Comparison of ENCODE assay signal across 24 cellular contexts in genomic region chr20:59816146-59816743, GRCh38.
"Had no signal": no experiment of that assay in that cellular context is flagged by ENCODE, and none has a peak within 500 bp of the region (broad histone marks: within the 10 kb centered on the region; RNA-seq: fewer than 3 reads in every experiment).

No MANE protein-coding gene starts in this region.

- H3K9me3 ChIP-seq: ascending aorta, body of pancreas had no signal

- DNase-seq: activated B cell treated with CpG ODN at 0.5 μM for 24 hours; activated CD4-positive, alpha-beta T cell treated with anti-CD3 and anti-CD28 coated beads for 1 hour; activated CD4-positive, alpha-beta T cell treated with anti-CD3 and anti-CD28 coated beads, Interleukin-2, amount 10 ng/mL, durations not matched to agents 24 days and 14 days; activated CD4-positive, alpha-beta T cell treated with anti-CD3 and anti-CD28 coated beads, Interleukin-2, amount 50 U/mL, for 48 hours; activated effector memory CD4-positive, alpha-beta T cell treated with anti-CD3 and anti-CD28 coated beads, Interleukin-2, amount 50 U/mL, for 16 hours; activated naive CD4-positive, alpha-beta T cell treated with Interleukin-2 at 50 U/mL for 16 hours; activated naive CD8-positive, alpha-beta T cell treated with anti-CD3 and anti-CD28 coated beads, Interleukin-2, amount 50 U/mL, for 24 hours; activated T-cell treated with anti-CD3 and anti-CD28 coated beads, Interleukin-2, amount 50 U/mL, for 4 hours; amniotic stem cell; body of pancreas; Karpas-422; MM.1S; NCI-H1105; NCI-H146; NCI-H187 treated with DMSO at 0.1 percent for 48 hours; NCI-H2081 treated with DMSO at 0.1 percent for 48 hours; NCI-H446; NCI-H524; PC-3; SHP77 treated with DMSO at 0.1 percent for 48 hours; T-helper 17 cell; T1000 had no signal

- H3K4me1 Mint-ChIP-seq: activated B cell treated with CpG ODN at 0.5 μM for 24 hours; activated CD4-positive, alpha-beta T cell treated with anti-CD3 and anti-CD28 coated beads, Interleukin-2, amount 10 ng/mL, durations not matched to agents 24 days and 14 days; activated naive CD8-positive, alpha-beta T cell treated with anti-CD3 and anti-CD28 coated beads, Interleukin-2, amount 50 U/mL, for 24 hours; T-helper 17 cell had no signal

- H3K27me3 Mint-ChIP-seq: activated B cell treated with CpG ODN at 0.5 μM for 24 hours; activated CD4-positive, alpha-beta T cell treated with anti-CD3 and anti-CD28 coated beads, Interleukin-2, amount 10 ng/mL, durations not matched to agents 24 days and 14 days had no signal

- H3K27me3 ChIP-seq: ascending aorta, body of pancreas had no signal

- H3K27ac ChIP-seq: ascending aorta, body of pancreas had no signal

- H3K4me3 Mint-ChIP-seq: activated B cell treated with CpG ODN at 0.5 μM for 24 hours; activated CD4-positive, alpha-beta T cell treated with anti-CD3 and anti-CD28 coated beads, Interleukin-2, amount 10 ng/mL, durations not matched to agents 24 days and 14 days; activated naive CD8-positive, alpha-beta T cell treated with anti-CD3 and anti-CD28 coated beads, Interleukin-2, amount 50 U/mL, for 24 hours; activated T-cell treated with anti-CD3 and anti-CD28 coated beads, Interleukin-2, amount 50 U/mL, for 4 hours; T-helper 17 cell had no signal

- H3K9me3 Mint-ChIP-seq: activated B cell treated with CpG ODN at 0.5 μM for 24 hours; activated CD4-positive, alpha-beta T cell treated with anti-CD3 and anti-CD28 coated beads, Interleukin-2, amount 10 ng/mL, durations not matched to agents 24 days and 14 days; activated naive CD4-positive, alpha-beta T cell treated with anti-CD3 and anti-CD28 coated beads, Interleukin-2, amount 50 U/mL, for 72 hours; activated naive CD8-positive, alpha-beta T cell treated with anti-CD3 and anti-CD28 coated beads, Interleukin-2, amount 50 U/mL, for 24 hours; activated T-cell treated with anti-CD3 and anti-CD28 coated beads, Interleukin-2, amount 50 U/mL, for 4 hours had no signal

- H3K36me3 Mint-ChIP-seq: activated naive CD4-positive, alpha-beta T cell treated with anti-CD3 and anti-CD28 coated beads, Interleukin-2, amount 50 U/mL, for 72 hours had no signal

- H3K4me1 ChIP-seq: ascending aorta, body of pancreas had no signal

- H3K27ac Mint-ChIP-seq: activated B cell treated with CpG ODN at 0.5 μM for 24 hours; activated CD4-positive, alpha-beta T cell treated with anti-CD3 and anti-CD28 coated beads, Interleukin-2, amount 10 ng/mL, durations not matched to agents 24 days and 14 days; activated naive CD4-positive, alpha-beta T cell treated with anti-CD3 and anti-CD28 coated beads, Interleukin-2, amount 50 U/mL, for 72 hours; activated naive CD8-positive, alpha-beta T cell treated with anti-CD3 and anti-CD28 coated beads, Interleukin-2, amount 50 U/mL, for 24 hours; T-helper 17 cell had no signal
